Comparison of ENCODE assay signal across 12 cellular contexts in the genomic region with DNA sequence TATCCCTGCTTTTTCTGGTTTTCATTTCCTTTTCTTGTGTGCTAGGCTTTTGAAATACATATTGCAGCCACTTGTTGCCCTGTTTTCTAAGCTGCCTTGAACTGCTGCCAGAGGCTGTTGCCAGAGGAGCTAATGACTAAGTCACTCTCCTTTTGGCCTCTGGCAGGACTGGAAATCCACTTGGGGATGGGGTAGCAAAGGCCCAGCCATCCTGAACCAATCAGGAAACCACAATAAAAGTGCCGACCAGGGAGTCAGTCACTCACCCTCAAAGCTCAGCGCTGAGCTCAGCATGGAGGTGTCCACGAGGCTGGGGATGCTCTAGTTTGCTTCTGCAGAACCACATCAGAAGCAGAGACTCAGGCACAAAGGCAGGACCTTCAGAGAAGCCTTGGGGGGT.
DNase-seq lines count a peak whose midpoint lies in the region; FAIRE-seq and TF ChIP-seq lines count a peak whose summit lies in the region.
"Had no signal": no experiment of that assay in that cellular context is flagged by ENCODE, and none has a peak within 500 bp of the region (broad histone marks: within the 10 kb centered on the region; RNA-seq: fewer than 3 reads in every experiment).

No MANE protein-coding gene starts in this region.

- TF ChIP-seq POLR2A in GM12892 (IDR thresholded peaks at IDR 0.05; ENCODE audit: low read depth, low read length) = no peak

- H3K27me3 ChIP-seq in BJ (ENCODE audit: control insufficient read depth, insufficient read depth, low read length) = no peaks in the 10 kb centered on the region
- H3K27me3 ChIP-seq in osteoblast (ENCODE audit: insufficient read depth, low read length) = peaks cover 3% of the 10 kb centered on the region
- H3K27me3 ChIP-seq: vagina had no signal

- H2AFZ ChIP-seq in osteoblast (ENCODE audit: low read length) = no peak overlapping the region

- POLR2A ChIA-PET in BJ (lab: Charles Lee) = no interaction called here

- TF ChIP-seq CTCF in BJ (IDR thresholded peaks at IDR 0.05; ENCODE audit: insufficient read depth, low read depth, low read length) (no peak), osteoblast (IDR thresholded peaks at IDR 0.05; ENCODE audit: extremely low read depth, low read depth, low read length) (no peak)

- H3K27ac ChIP-seq in osteoblast (ENCODE audit: low read depth, low read length) = no peak overlapping the region
- H3K27ac ChIP-seq: vagina had no signal

- DNase-seq in BJ (ENCODE audit: low read depth) = peak; percentile 17
- DNase-seq in NCI-H446 treated with DMSO at 0.1 percent for 48 hours (lab: John Stamatoyannopoulos, UW) = peak; percentile 45
- peak; percentile 95 for DNase-seq in fibroblast of gingiva (ENCODE audit: low read depth)
- peak; percentile 54 for DNase-seq in osteoblast (ENCODE audit: insufficient read length, low spot score, missing footprints)
- no peak for DNase-seq in GM12892 (ENCODE audit: insufficient read length)
- no peak for DNase-seq in SKM-1 treated with dmso at 0.1 percent for 144 hours (lab: John Stamatoyannopoulos, UW; ENCODE audit: unreplicated experiment)
- DNase-seq in SKM-1 (lab: John Stamatoyannopoulos, UW; ENCODE audit: unreplicated experiment) = no peak
- DNase-seq in GM19238 (ENCODE audit: insufficient read length, low spot score) = no peak
- DNase-seq: IMR-90, NCI-H2227 treated with DMSO at 0.1 percent for 48 hours, SIG-M5 had no signal

- H3K36me3 ChIP-seq in BJ (ENCODE audit: control insufficient read depth, insufficient read depth, low read length) = no peaks in the 10 kb centered on the region
- H3K36me3 ChIP-seq in osteoblast (ENCODE audit: insufficient read depth, low read length) = no peaks in the 10 kb centered on the region
- H3K36me3 ChIP-seq: vagina had no signal

- no peak overlapping the region for H3K4me2 ChIP-seq in osteoblast (ENCODE audit: insufficient read depth, low read length)

- H3K4me3 ChIP-seq in BJ (ENCODE audit: low read depth, low read length) = no peak overlapping the region
- no peak overlapping the region for H3K4me3 ChIP-seq in osteoblast (ENCODE audit: insufficient read depth, low read length)
- H3K4me3 ChIP-seq: vagina had no signal

- no peaks in the 10 kb centered on the region for H3K9me3 ChIP-seq in osteoblast (ENCODE audit: low read depth, low read length)
- H3K9me3 ChIP-seq: vagina had no signal

- no peaks in the 10 kb centered on the region for H3K79me2 ChIP-seq in osteoblast (ENCODE audit: insufficient read depth, low read length)

- FAIRE-seq in GM12892 (lab: Jason Lieb, UNC) = no peak

- H4K20me1 ChIP-seq in osteoblast (ENCODE audit: insufficient read depth, low read length) = no peaks in the 10 kb centered on the region

- CTCF ChIA-PET in BJ (lab: Yijun Ruan, JAX) = no interaction called here

- H3K4me1 ChIP-seq in osteoblast (ENCODE audit: insufficient read depth, low read length) = peaks cover 7% of the 10 kb centered on the region

Comparison
In these comparisons a context has a peak if more than half of its experiments do, and no peak if none do; other contexts are left out.
1. DNase-seq: peak in BJ (single experiment), NCI-H446 treated with DMSO at 0.1 percent for 48 hours (single experiment), fibroblast of gingiva (single experiment) and osteoblast (single experiment); none in GM12892 (single experiment), SKM-1 treated with dmso at 0.1 percent for 144 hours (single experiment), SKM-1 (single experiment) and GM19238 (single experiment).